19 cellular contexts compared by ENCODE assay signal in genomic region chr9:90814355-90814754, GRCh38. TPM values are rescaled to one million over a fixed set of nuclear protein-coding genes. Genes with fewer than 3 reads are reported as not detected.
"Had no signal": no experiment of that assay in that cellular context is flagged by ENCODE, and none has a peak within 500 bp of the region (broad histone marks: within the 10 kb centered on the region; RNA-seq: fewer than 3 reads in every experiment).

No MANE protein-coding gene starts in this region.

- ATAC-seq: activated CD8-positive, alpha-beta memory T cell treated with anti-CD3 and anti-CD28 coated beads, Interleukin-2, amount 10 ng/mL, durations not matched to agents 7 days and 5 days; gastroesophageal sphincter; left colon; lower lobe of right lung had no signal

- H3K4me3 ChIP-seq: ascending aorta, breast epithelium, dorsolateral prefrontal cortex, gastroesophageal sphincter, lower lobe of right lung had no signal

- H3K27ac ChIP-seq: ascending aorta, breast epithelium, gastroesophageal sphincter, lower lobe of right lung had no signal

- H3K27me3 ChIP-seq: ascending aorta, breast epithelium had no signal

- DNase-seq: activated CD4-positive, CD25-positive, alpha-beta regulatory T cell; activated CD8-positive, alpha-beta memory T cell treated with anti-CD3 and anti-CD28 coated beads, Interleukin-2, amount 10 ng/mL, durations not matched to agents 7 days and 5 days; activated naive CD4-positive, alpha-beta T cell treated with anti-CD3 and anti-CD28 coated beads for 36 hours; activated T-cell treated with anti-CD3 and anti-CD28 coated beads, Interleukin-2, amount 50 U/mL, for 1 hour; dorsolateral prefrontal cortex; endodermal cell; erythroblast; left colon; lower lobe of right lung; midbrain; retina; stimulated activated CD4-positive, alpha-beta T cell treated with anti-CD3 and anti-CD28 coated beads, Interleukin-2, amount 100 ng/mL, for 48 hours; stimulated activated naive CD4-positive, alpha-beta T cell treated with Interleukin-2 at 50 U/mL for 16 hours; substantia nigra; trophoblast cell had no signal

- H3K4me1 ChIP-seq: ascending aorta, breast epithelium, gastroesophageal sphincter had no signal

- H3K9me3 ChIP-seq: ascending aorta, breast epithelium, gastroesophageal sphincter, lower lobe of right lung had no signal

- H3K36me3 ChIP-seq: ascending aorta, breast epithelium, gastroesophageal sphincter, lower lobe of right lung had no signal

RNA-seq across cellular contexts. Expression of gene SYK, which starts 12.7 kb away (rescaled TPM):
- total RNA-seq: myocyte had no signal
